23 cellular contexts compared by ENCODE assay signal in genomic region chr6:16637635-16638034, GRCh38.
"Had no signal": no experiment of that assay in that cellular context is flagged by ENCODE, and none has a peak within 500 bp of the region (broad histone marks: within the 10 kb centered on the region; RNA-seq: fewer than 3 reads in every experiment).

No MANE protein-coding gene starts in this region.

- H3K4me1 Mint-ChIP-seq: naive B cell had no signal

- DNase-seq: activated B cell treated with CpG ODN at 0.5 μM for 24 hours; activated CD4-positive, alpha-beta T cell treated with anti-CD3 and anti-CD28 coated beads for 36 hours; activated effector memory CD4-positive, alpha-beta T cell treated with anti-CD3 and anti-CD28 coated beads, Interleukin-2, amount 50 U/mL, for 16 hours; activated naive CD4-positive, alpha-beta T cell treated with anti-CD3 and anti-CD28 coated beads for 36 hours; activated naive CD8-positive, alpha-beta T cell treated with anti-CD3 and anti-CD28 coated beads, Interleukin-2, amount 10 ng/mL, durations not matched to agents 7 days and 5 days; activated T-cell treated with anti-CD3 and anti-CD28 coated beads for 4 hours; amniotic stem cell; cerebellar nuclear complex; colonic mucosa; effector memory CD4-positive, alpha-beta T cell; erythroblast; left cardiac atrium; left ventricle myocardium superior; naive B cell; nucleus accumbens; right cardiac atrium; spleen; stimulated activated naive CD4-positive, alpha-beta T cell treated with Interleukin-2 at 50 U/mL for 16 hours; T-helper 1 cell; transverse colon had no signal

- H3K27me3 Mint-ChIP-seq: activated B cell treated with CpG ODN at 0.5 μM for 24 hours; activated CD4-positive, alpha-beta T cell treated with anti-CD3 and anti-CD28 coated beads for 36 hours; activated naive CD8-positive, alpha-beta T cell treated with anti-CD3 and anti-CD28 coated beads, Interleukin-2, amount 10 ng/mL, durations not matched to agents 7 days and 5 days had no signal

- H3K27ac Mint-ChIP-seq: activated B cell treated with CpG ODN at 0.5 μM for 24 hours; activated CD4-positive, alpha-beta T cell treated with anti-CD3 and anti-CD28 coated beads for 36 hours; activated naive CD4-positive, alpha-beta T cell treated with anti-CD3 and anti-CD28 coated beads for 36 hours; activated naive CD8-positive, alpha-beta T cell treated with anti-CD3 and anti-CD28 coated beads, Interleukin-2, amount 10 ng/mL, durations not matched to agents 7 days and 5 days; naive B cell; T-helper 2 cell treated with Interferon-gamma antibody and Interleukin-4, amounts not matched to agents 5 μg/mL and 100 μg/mL, for 36 hours had no signal

- H3K4me1 ChIP-seq: colonic mucosa had no signal

- H3K27ac ChIP-seq: colonic mucosa, gastroesophageal sphincter, hepatocyte, spleen, transverse colon had no signal

- H3K36me3 Mint-ChIP-seq: naive B cell had no signal

- H3K27me3 ChIP-seq: colonic mucosa, gastroesophageal sphincter, hepatocyte, spleen, transverse colon had no signal

- H3K9me3 ChIP-seq: colonic mucosa, spleen, transverse colon had no signal

- ATAC-seq: activated CD4-positive, alpha-beta T cell treated with anti-CD3 and anti-CD28 coated beads for 36 hours; gastroesophageal sphincter; left cardiac atrium; left ventricle myocardium superior; right cardiac atrium had no signal

- H3K4me3 Mint-ChIP-seq: activated B cell treated with CpG ODN at 0.5 μM for 24 hours; activated CD4-positive, alpha-beta T cell treated with anti-CD3 and anti-CD28 coated beads for 36 hours; activated naive CD4-positive, alpha-beta T cell treated with anti-CD3 and anti-CD28 coated beads for 36 hours; activated naive CD8-positive, alpha-beta T cell treated with anti-CD3 and anti-CD28 coated beads, Interleukin-2, amount 10 ng/mL, durations not matched to agents 7 days and 5 days; naive B cell; T-helper 2 cell treated with Interferon-gamma antibody and Interleukin-4, amounts not matched to agents 5 μg/mL and 100 μg/mL, for 36 hours had no signal

- H2AFZ ChIP-seq: hepatocyte had no signal

- H3K36me3 ChIP-seq: colonic mucosa, transverse colon had no signal

- H3K4me2 ChIP-seq: hepatocyte had no signal

- H3K9me3 Mint-ChIP-seq: activated naive CD4-positive, alpha-beta T cell treated with anti-CD3 and anti-CD28 coated beads for 36 hours had no signal

- H3K4me3 ChIP-seq: colonic mucosa, gastroesophageal sphincter, hepatocyte, spleen, transverse colon had no signal
